In genomic region chr2:112481528-112482228, GRCh38 we compare ENCODE assay signal across 8 cellular contexts. TPM values are rescaled to one million over a fixed set of nuclear protein-coding genes. Genes with fewer than 3 reads are reported as not detected.
A peak's percentile ranks its signal among the peaks of the same experiment; 100 is the strongest.
DNase-seq lines count a peak whose midpoint lies in the region; ATAC-seq and TF ChIP-seq lines count a peak whose summit lies in the region.

Gene TTL (plus strand): TSS chr2:112482156. CDS start chr2:112482345, 189 bp downstream.

- H3K27ac Mint-ChIP-seq in T-cell (peak within 1 kb of the TSS; percentile 89 to 94), type B pancreatic cell (peak within 1 kb of the TSS; percentile 96)

- WGBS in adrenal gland, 4 donors = 0 to 1% (median 0%) methylated on average over 16 to 75 of the region's 80 CpGs
- 0 to 1% methylated on average over 39 to 68 of the region's 80 CpGs for WGBS in heart right ventricle, 2 donors

- H3K4me1 ChIP-seq in adrenal gland (replicated peaks in 1 of 2) (peaks cover 7 to 19% of the 10 kb centered on the region in 2 donors), heart right ventricle (peaks cover 9 to 33% (median 24%) of the 10 kb centered on the region in 9 donors)

- intact Hi-C loops in adrenal gland (cut with DNase I) = loop anchor here in 1 of 2 donors (5.0 kb wide), 2 partner anchors 61 to 96 kb away; partner anchors contain the start of gene POLR1B
- intact Hi-C loops in heart right ventricle (cut with DNase I) = loop anchor here in 9 of 10 donors (2.0 to 10.0 kb wide), 8 partner anchors 53 to 224 kb away; partner anchors contain the start of genes CHCHD5 (in 6 of the 9), POLR1B (in 5 of the 9) and ZC3H8 (in 1 of the 9)
- intact Hi-C loops in posterior vena cava (cut with DNase I) = loop anchor here in 1 of 2 donors (10.0 kb wide), 1 partner anchor 93 kb away; no protein-coding TSS in a partner anchor

- CTCF ChIA-PET in T-cell (lab: Charles Lee) = interaction anchor here in 1 of 2 donors (0.6 to 2.6 kb wide), 4 partner anchors 20 to 273 kb away, joined by 3 to 18 read pairs (median 6); no protein-coding TSS in a partner anchor

- H3K27ac ChIP-seq in adrenal gland (peak within 1 kb of the TSS; percentile 53 to 93 (median 83)), heart right ventricle (peak within 1 kb of the TSS; percentile 57 to 96 (median 91))

- H3K4me3 Mint-ChIP-seq in T-cell (peak within 1 kb of the TSS; percentile 94 to 97 (median 97)), type B pancreatic cell (peak within 1 kb of the TSS; percentile 99)

- H3K4me3 ChIP-seq in adrenal gland (peak within 1 kb of the TSS; percentile 21 to 95 (median 60)), heart right ventricle (peak within 1 kb of the TSS; percentile 77 to 94 (median 88))

- H3K9me3 Mint-ChIP-seq in T-cell = no peaks in the 10 kb centered on the region
- no peaks in the 10 kb centered on the region for H3K9me3 Mint-ChIP-seq in type B pancreatic cell

- H3K36me3 ChIP-seq in adrenal gland (replicated peaks in 1 of 2) (no peaks in the 10 kb centered on the region), heart right ventricle (peaks cover 0 to 16% (median 0%) of the 10 kb centered on the region in 9 donors)

- TF ChIP-seq POLR2A in adrenal gland (IDR thresholded peaks at IDR 0.05) = peak in 1 of 2 donors; percentile 36

- DNase-seq in GF-D8 (lab: John Stamatoyannopoulos, UW) (peak; percentile 55), H4 (ENCODE audit: low spot score) (peak; percentile 41), LoVo (ENCODE audit: low spot score) (peak; percentile 77), T-cell (peak; percentile 49 to 77 (median 66)), adrenal gland (peak; percentile 67 to 79 (median 74)), heart right ventricle (peak; percentile 75 to 84), posterior vena cava (ENCODE audit: low spot score) (peak; percentile 92), type B pancreatic cell (ENCODE audit: extremely low spot score, unreplicated experiment) (peak; percentile 77)

- H3K9me3 ChIP-seq in adrenal gland (replicated peaks in 1 of 3) (no peaks in the 10 kb centered on the region), heart right ventricle (no peaks in the 10 kb centered on the region)

- no peaks in the 10 kb centered on the region for H3K27me3 Mint-ChIP-seq in T-cell
- no peaks in the 10 kb centered on the region for H3K27me3 Mint-ChIP-seq in type B pancreatic cell

- H3K36me3 Mint-ChIP-seq in T-cell (no peaks in the 10 kb centered on the region), type B pancreatic cell (peaks cover 18% of the 10 kb centered on the region)

- H3K4me1 Mint-ChIP-seq in T-cell = peaks cover 24 to 28% (median 24%) of the 10 kb centered on the region in 3 donors
- peaks cover 14% of the 10 kb centered on the region for H3K4me1 Mint-ChIP-seq in type B pancreatic cell (ENCODE audit: unreplicated experiment)

- TF ChIP-seq CTCF in adrenal gland (IDR thresholded peaks at IDR 0.05) = no peak
- no peak for TF ChIP-seq CTCF in heart right ventricle (IDR thresholded peaks at IDR 0.05)
- no peak for TF ChIP-seq CTCF in type B pancreatic cell (conservative IDR thresholded peaks at IDR 0.05)

- H3K27me3 ChIP-seq in adrenal gland = no peaks in the 10 kb centered on the region
- H3K27me3 ChIP-seq in heart right ventricle = no peaks in the 10 kb centered on the region

- ATAC-seq in T-cell (replicated peaks in 1 of 4) (peak; percentile 82 to 87 (median 84)), heart right ventricle (peak; percentile 91 to 96 (median 94))

- POLR2A ChIA-PET in T-cell (lab: Charles Lee) = no interaction called here

RNA-seq across cellular contexts. Expression of gene TTL, which starts in this region (rescaled TPM):
- 22.8 and 32.9 TPM in 2 replicates for total RNA-seq in H4 (2014; rRNA removed; shearing (Covaris generic))
- total RNA-seq in T-cell (10 to 100 TPM; 11.9 to 23.3 (median 20.2) TPM), adrenal gland (10 to 100 TPM in 7 of 8 donors, 1 to 10 TPM in 1; 6.3 to 24.5 (median 18.1) TPM), heart right ventricle (10 to 100 TPM; 38.2 to 54.5 (median 48.9) TPM), posterior vena cava (10 to 100 TPM; 33.5 to 42.3 TPM), type B pancreatic cell (ENCODE audit: low replicate concordance) (17.4 and 58.6 TPM in 2 replicates)
- polyA plus RNA-seq in adrenal gland (10 to 100 TPM in 2 of 3 donors, 1 to 10 TPM in 1; 9.7 to 17.5 (median 13.7) TPM), heart right ventricle (10 to 100 TPM; 12.9 to 16.9 TPM)

Comparison
In these comparisons a context has a peak if more than half of its experiments do, and no peak if none do; other contexts are left out.
1. Peak in every context shown above with its lines: DNase-seq, ATAC-seq, H3K4me3 ChIP-seq and H3K27ac ChIP-seq.
2. DNase-seq: peak in every context shown above with its lines; median percentile 92 in posterior vena cava; 80 in heart right ventricle; 77 in LoVo; 77 in type B pancreatic cell; 74 in adrenal gland; 66 in T-cell; 55 in GF-D8; 41 in H4.